Comparison of ENCODE assay signal across 23 cellular contexts in the genomic region with DNA sequence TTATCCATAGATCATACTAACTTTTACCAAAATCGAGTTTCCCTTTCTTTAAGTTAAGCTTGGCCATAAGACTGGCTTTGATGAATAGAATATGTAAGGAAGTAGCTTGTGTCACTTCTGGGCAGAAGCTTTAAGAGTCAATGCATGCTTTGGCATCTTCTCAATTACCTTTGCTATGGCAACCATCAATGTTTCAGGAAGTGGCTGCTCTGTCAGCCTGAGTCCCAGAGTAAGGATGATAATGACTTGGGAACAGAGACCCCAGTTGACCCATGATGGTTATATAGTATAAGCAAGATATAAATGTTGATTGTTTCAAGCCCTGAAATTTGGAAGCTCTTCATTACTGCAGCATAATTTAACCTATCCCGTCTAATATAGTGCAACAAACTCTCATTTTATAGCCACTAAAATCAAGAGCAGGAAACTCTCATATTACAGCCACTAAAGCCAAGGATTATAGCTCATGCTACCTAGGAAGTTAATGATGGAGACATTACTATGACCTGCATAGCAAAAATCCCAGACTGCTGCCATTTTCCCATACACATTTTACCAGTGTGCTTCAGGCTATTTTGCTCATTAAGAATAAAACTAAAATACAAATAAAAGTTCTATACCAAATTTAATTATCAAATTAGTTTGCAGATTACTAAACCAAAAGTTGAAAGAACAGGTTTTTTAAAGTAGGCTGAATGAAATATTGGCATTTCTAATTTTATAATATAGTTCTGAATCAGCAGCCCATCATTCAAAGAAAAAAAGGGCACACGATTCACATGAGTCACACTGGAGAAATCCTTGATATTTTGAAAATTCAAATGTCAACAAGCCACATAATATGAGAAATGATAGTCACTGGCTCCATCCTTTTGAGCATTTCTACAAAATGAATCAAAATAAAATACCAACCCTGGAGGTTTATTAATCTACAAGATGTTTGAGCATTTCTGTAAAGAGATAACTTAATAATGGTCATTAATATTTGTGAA. TPM values are rescaled to one million over a fixed set of nuclear protein-coding genes. Genes with fewer than 3 reads are reported as not detected.
DNase-seq lines count a peak whose midpoint lies in the region; ATAC-seq, FAIRE-seq and TF ChIP-seq lines count a peak whose summit lies in the region.
"Had no signal": no experiment of that assay in that cellular context is flagged by ENCODE, and none has a peak within 500 bp of the region (broad histone marks: within the 10 kb centered on the region; RNA-seq: fewer than 3 reads in every experiment).

No MANE protein-coding gene starts in this region.

- H3K27me3 ChIP-seq in HAP-1 (ENCODE audit: low read depth) = no peaks in the 10 kb centered on the region
- H3K27me3 ChIP-seq: neutrophil, testis had no signal

- POLR2A ChIA-PET in A549 (lab: Yijun Ruan, JAX) = no interaction called here

- no peaks in the 10 kb centered on the region for H3K27me3 Mint-ChIP-seq in HFFc6 (ENCODE audit: insufficient read depth)
- H3K27me3 Mint-ChIP-seq: activated CD4-positive, alpha-beta memory T cell treated with anti-CD3 and anti-CD28 coated beads, Interleukin-2, amount 10 ng/mL, durations not matched to agents 7 days and 5 days had no signal

- FAIRE-seq in A549 (lab: Jason Lieb, UNC) = no peak
- FAIRE-seq: small intestine had no signal

- no peaks in the 10 kb centered on the region for H3K4me1 Mint-ChIP-seq in HFFc6 (ENCODE audit: low read depth)
- H3K4me1 Mint-ChIP-seq: activated CD4-positive, alpha-beta memory T cell treated with anti-CD3 and anti-CD28 coated beads, Interleukin-2, amount 10 ng/mL, durations not matched to agents 7 days and 5 days had no signal

- CTCF ChIA-PET in A549 (lab: Yijun Ruan, JAX) = no interaction called here

- no peak overlapping the region for H3K4me3 Mint-ChIP-seq in HFFc6
- H3K4me3 Mint-ChIP-seq: activated CD4-positive, alpha-beta memory T cell treated with anti-CD3 and anti-CD28 coated beads, Interleukin-2, amount 10 ng/mL, durations not matched to agents 7 days and 5 days; CD8-positive, alpha-beta T cell had no signal

- H3K4me3 ChIP-seq in A549 (no peak overlapping the region), HAP-1 (no peak overlapping the region)
- H3K4me3 ChIP-seq: testis had no signal

- WGBS in A549 (ENCODE audit: missing lambda C conversion rate) = 16% methylated on average over 3 of the region's 3 CpGs

- no peaks in the 10 kb centered on the region for H3K36me3 ChIP-seq in HAP-1 (replicated peaks)
- H3K36me3 ChIP-seq: neutrophil had no signal

- H3K9me3 Mint-ChIP-seq in HFFc6 = peaks cover 15% of the 10 kb centered on the region; the same call in 1 of the 2 replicates
- H3K9me3 Mint-ChIP-seq: activated CD4-positive, alpha-beta memory T cell treated with anti-CD3 and anti-CD28 coated beads, Interleukin-2, amount 10 ng/mL, durations not matched to agents 7 days and 5 days; CD8-positive, alpha-beta T cell had no signal

- TF ChIP-seq CTCF in A549 (IDR thresholded peaks at IDR 0.05) (no peak), HFFc6 (IDR thresholded peaks at IDR 0.05) (no peak)

- ATAC-seq in A549 = no peak
- ATAC-seq in GM18868 (IDR thresholded peaks at IDR 0.05; ENCODE audit: unreplicated experiment) = peak; percentile 37
- ATAC-seq in HG03280 (IDR thresholded peaks at IDR 0.05; ENCODE audit: unreplicated experiment) = no peak
- ATAC-seq in GM21717 (IDR thresholded peaks at IDR 0.05; ENCODE audit: unreplicated experiment) = no peak
- ATAC-seq: CD8-positive, alpha-beta T cell had no signal

- TF ChIP-seq EP300 in A549 (IDR thresholded peaks at IDR 0.05) = no peak

- TF ChIP-seq POLR2A in A549 (IDR thresholded peaks at IDR 0.05; ENCODE audit: low read length) = no peak

- peak overlapping the region; percentile 38; the same call in 2 of the 3 replicates for H3K4me2 ChIP-seq in A549

- in situ Hi-C loops in HAP-1 (cut with MboI; ENCODE audit: low sequenced_read_pairs) = no loop called here

- H3K27ac Mint-ChIP-seq in HFFc6 = no peak overlapping the region
- H3K27ac Mint-ChIP-seq: activated CD4-positive, alpha-beta memory T cell treated with anti-CD3 and anti-CD28 coated beads, Interleukin-2, amount 10 ng/mL, durations not matched to agents 7 days and 5 days; CD8-positive, alpha-beta T cell had no signal

- 0 out of 3 replicates have a peak, but pooled peaks cover 6% of the 10 kb centered on the region for H3K4me1 ChIP-seq in A549
- H3K4me1 ChIP-seq in HAP-1 = no peaks in the 10 kb centered on the region
- H3K4me1 ChIP-seq: testis had no signal

- no peaks in the 10 kb centered on the region for H3K36me3 Mint-ChIP-seq in HFFc6 (ENCODE audit: low read depth)
- H3K36me3 Mint-ChIP-seq: CD8-positive, alpha-beta T cell had no signal

- DNase-seq in A549 (ENCODE audit: low read depth in 1 of 2, low spot score in 1 of 2) = no peak
- peak; percentile 10 for DNase-seq in OCI-M1 (lab: John Stamatoyannopoulos, UW)
- peak; percentile 29 for DNase-seq in dedifferentiated amniotic fluid mesenchymal stem cell (ENCODE audit: extremely low spot score)
- DNase-seq in HAP-1 (ENCODE audit: low spot score in 2 of 2) = no peak
- no peak for DNase-seq in HFFc6
- DNase-seq: activated CD4-positive, alpha-beta memory T cell treated with anti-CD3 and anti-CD28 coated beads, Interleukin-2, amount 10 ng/mL, durations not matched to agents 7 days and 5 days; activated effector memory CD4-positive, alpha-beta T cell treated with anti-CD3 and anti-CD28 coated beads, Interleukin-2, amount 50 U/mL, for 16 hours; CD8-positive, alpha-beta T cell; dermis blood vessel endothelial cell; DMS79; glutamatergic neuron; GOT3; NCI-H1092 treated with DMSO at 0.1 percent for 48 hours; NCI-H446 treated with DMSO at 0.1 percent for 48 hours; small intestine; stimulated activated naive CD4-positive, alpha-beta T cell; T-helper 9 cell; testis had no signal

- no peak for TF ChIP-seq RAD21 in A549 (conservative IDR thresholded peaks at IDR 0.05 in 1 of 2, IDR thresholded peaks at IDR 0.05 in 1 of 2)

- no peak overlapping the region for H3K27ac ChIP-seq in A549
- H3K27ac ChIP-seq: neutrophil, testis had no signal

- H3K9me3 ChIP-seq in A549 = no peaks in the 10 kb centered on the region
- H3K9me3 ChIP-seq in HAP-1 = no peaks in the 10 kb centered on the region
- H3K9me3 ChIP-seq: neutrophil, testis had no signal

TF ChIP-seq in A549, 52 proteins besides CTCF, POLR2A, EP300 and RAD21:
- no peak for TF ChIP-seq SREBF2 (IDR thresholded peaks at IDR 0.05)
- no peak for TF ChIP-seq TFCP2L1 (CRISPR knock-in tag; IDR thresholded peaks at IDR 0.05)
- TF ChIP-seq FOSL2 (IDR thresholded peaks at IDR 0.05) = no peak
- TF ChIP-seq FOSL2 (CRISPR knock-in tag; IDR thresholded peaks at IDR 0.05) = peak; percentile 16; the same call in 1 of the 2 replicates

RNA-seq across cellular contexts. Expression of gene FSHB, which starts 23.8 kb away (rescaled TPM):
- not detected in 2 replicates for polyA plus RNA-seq in A549 (2011; rRNA removed)
- polyA plus RNA-seq in A549 (2012; cell fraction: cytosol; rRNA removed) = not detected in 2 replicates
- polyA plus RNA-seq in A549 (2012; cell fraction: nucleus; rRNA removed) = not detected in 2 replicates
- not detected in 3 replicates for polyA plus RNA-seq in A549 (2017; fragmentation: RNase III; extraction: RNeasy Plus Mini Kit Qiagen cat#74134 plus additional on column Dnase treatment)
- not detected in 2 replicates for polyA minus RNA-seq in A549 (2011; rRNA and poly(A)+ RNA removed)
- not detected for total RNA-seq in HFFc6 (2021; fragmentation: NEBNext Ultra II Directional; extraction: Animal tissue kit (Norgen Biotek cat#: 25700))
- total RNA-seq: activated CD4-positive, alpha-beta memory T cell treated with anti-CD3 and anti-CD28 coated beads, Interleukin-2, amount 10 ng/mL, durations not matched to agents 7 days and 5 days; CD8-positive, alpha-beta T cell; dermis blood vessel endothelial cell; fibroblast of lung; testis had no signal
- polyA plus RNA-seq: fibroblast of lung, small intestine had no signal

Comparison
In these comparisons a context has a peak if more than half of its experiments do, and no peak if none do; other contexts are left out.
1. DNase-seq: peak in OCI-M1 (single experiment) and dedifferentiated amniotic fluid mesenchymal stem cell (single experiment); none in A549 (0 of 2), HAP-1 (0 of 2) and HFFc6 (single experiment).